13 cellular contexts compared by ENCODE assay signal in genomic region chr9:91187311-91187964, GRCh38.
DNase-seq lines count a peak whose midpoint lies in the region; ATAC-seq and TF ChIP-seq lines count a peak whose summit lies in the region.
"Had no signal": no experiment of that assay in that cellular context is flagged by ENCODE, and none has a peak within 500 bp of the region (broad histone marks: within the 10 kb centered on the region; RNA-seq: fewer than 3 reads in every experiment).

No MANE protein-coding gene starts in this region.

- no peak overlapping the region for H3K23ac ChIP-seq in mesenchymal stem cell (ENCODE audit: low read length in 2 of 2)

- H3K4ac ChIP-seq in mesenchymal stem cell (ENCODE audit: low read depth in 1 of 2, low read length in 2 of 2), result no peak overlapping the region

- 92% methylated on average over 11 of the region's 11 CpGs for WGBS in mesenchymal stem cell

- peaks cover 4% of the 10 kb centered on the region for H3K9me3 Mint-ChIP-seq in activated T-helper 17 cell treated with anti-CD3 and anti-CD28 coated beads, Interleukin-2, amount 50 U/mL, for 72 hours
- no peaks in the 10 kb centered on the region for H3K9me3 Mint-ChIP-seq in glutamatergic neuron (ENCODE audit: unreplicated experiment)
- H3K9me3 Mint-ChIP-seq in neural progenitor cell, result peaks cover 5% of the 10 kb centered on the region

- peak overlapping the region; percentile 56 for H3K27ac Mint-ChIP-seq in activated T-helper 17 cell treated with anti-CD3 and anti-CD28 coated beads, Interleukin-2, amount 50 U/mL, for 72 hours
- H3K27ac Mint-ChIP-seq in glutamatergic neuron (ENCODE audit: unreplicated experiment) (no peak overlapping the region), neural progenitor cell (no peak overlapping the region)
- H3K27ac Mint-ChIP-seq: activated CD4-positive, alpha-beta T cell treated with anti-CD3 and anti-CD28 coated beads, Interleukin-2, amount 10 ng/mL, durations not matched to agents 7 days and 5 days had no signal

- H3K27me3 ChIP-seq in ACC112 (ENCODE audit: insufficient read depth, low read length) (no peaks in the 10 kb centered on the region), mesenchymal stem cell (ENCODE audit: control insufficient read depth in 1 of 2, insufficient read depth in 1 of 2, low read length in 2 of 2) (no peaks in the 10 kb centered on the region), neural progenitor cell (peaks cover 11% of the 10 kb centered on the region)
- H3K27me3 ChIP-seq in BLaER1 treated with 17β-estradiol and CSF1 and Interleukin-3, amounts not matched to agents 10 nM and 100 nM, result no peaks in the 10 kb centered on the region
- H3K27me3 ChIP-seq: pancreas, spleen had no signal

- H4K20me1 ChIP-seq in BLaER1 treated with 17β-estradiol and CSF1 and Interleukin-3, amounts not matched to agents 10 nM and 100 nM, result no peaks in the 10 kb centered on the region
- H4K20me1 ChIP-seq in neural progenitor cell (ENCODE audit: low read depth), result no peaks in the 10 kb centered on the region

- H3K4me1 Mint-ChIP-seq in activated T-helper 17 cell treated with anti-CD3 and anti-CD28 coated beads, Interleukin-2, amount 50 U/mL, for 72 hours, result peaks cover 19% of the 10 kb centered on the region
- H3K4me1 Mint-ChIP-seq in glutamatergic neuron (ENCODE audit: low read depth, unreplicated experiment), result peaks cover 18% of the 10 kb centered on the region
- H3K4me1 Mint-ChIP-seq in neural progenitor cell, result peaks cover 20% of the 10 kb centered on the region

- peak overlapping the region; percentile 15 for H2BK5ac ChIP-seq in mesenchymal stem cell (ENCODE audit: low read depth, low read length, poor library complexity, severe bottlenecking)

- peak overlapping the region in 1 of 2 experiments; percentile 30 for H3K18ac ChIP-seq in mesenchymal stem cell (ENCODE audit: low read depth in 1 of 2, low read length in 2 of 2)

- H2BK15ac ChIP-seq in mesenchymal stem cell (ENCODE audit: low read depth, poor library complexity, severe bottlenecking), result peak overlapping the region; percentile 33

- H3K14ac ChIP-seq in mesenchymal stem cell (ENCODE audit: low read length in 2 of 2), result no peak overlapping the region

- H3K79me1 ChIP-seq in mesenchymal stem cell (replicated peaks; ENCODE audit: low read length, poor library complexity, severe bottlenecking), result no peaks in the 10 kb centered on the region

- H3K9me3 ChIP-seq in BLaER1 treated with 17β-estradiol and CSF1 and Interleukin-3, amounts not matched to agents 10 nM and 100 nM (replicated peaks in 1 of 11), result peaks cover 0 to 7% (median 0%) of the 10 kb centered on the region in 11 experiments; a peak in 3 of 22 replicates
- H3K9me3 ChIP-seq in mesenchymal stem cell (ENCODE audit: control insufficient read depth, low read length) (peaks cover 2% of the 10 kb centered on the region), neural progenitor cell (ENCODE audit: low read depth) (no peaks in the 10 kb centered on the region)
- H3K9me3 ChIP-seq: pancreas had no signal

- H3K4me1 ChIP-seq in ACC112 (ENCODE audit: control insufficient read depth, insufficient read depth, low read length, unreplicated experiment) (peaks cover 28% of the 10 kb centered on the region), mesenchymal stem cell (ENCODE audit: control insufficient read depth, insufficient read depth, low read depth, low read length) (peaks cover 21% of the 10 kb centered on the region), neural progenitor cell (no peaks in the 10 kb centered on the region)
- peaks cover 33 to 71% (median 50%) of the 10 kb centered on the region in 10 experiments for H3K4me1 ChIP-seq in BLaER1 treated with 17β-estradiol and CSF1 and Interleukin-3, amounts not matched to agents 10 nM and 100 nM

- H2AFZ ChIP-seq in ACC112 (ENCODE audit: low read length, unreplicated experiment) (no peak overlapping the region), mesenchymal stem cell (ENCODE audit: low read depth, low read length) (no peak overlapping the region), neural progenitor cell (replicated peaks) (no peak overlapping the region)

- no peak for TF ChIP-seq CTCF in glutamatergic neuron (IDR thresholded peaks at IDR 0.05; ENCODE audit: partially characterized antibody, unreplicated experiment)
- no peak for TF ChIP-seq CTCF in neural progenitor cell (IDR thresholded peaks at IDR 0.05)

- DNase-seq in mesenchymal stem cell, result no peak
- no peak for DNase-seq in glutamatergic neuron
- no peak for DNase-seq in neural progenitor cell (ENCODE audit: low spot score)
- DNase-seq: activated CD4-positive, alpha-beta T cell treated with anti-CD3 and anti-CD28 coated beads, Interleukin-2, amount 10 ng/mL, durations not matched to agents 7 days and 5 days; activated naive CD4-positive, alpha-beta T cell treated with anti-CD3 and anti-CD28 coated beads, Interleukin-2, amount 50 U/mL, for 16 hours; caudate nucleus; NCI-H774; pancreas; spleen had no signal

- H2AK5ac ChIP-seq in mesenchymal stem cell (ENCODE audit: low read length, severe bottlenecking), result peak overlapping the region; percentile 22

- no peak overlapping the region for H2BK120ac ChIP-seq in mesenchymal stem cell (ENCODE audit: low read depth, low read length)

- H4K91ac ChIP-seq in mesenchymal stem cell (ENCODE audit: low read length), result peak overlapping the region; percentile 71

- H3K36me3 Mint-ChIP-seq in activated T-helper 17 cell treated with anti-CD3 and anti-CD28 coated beads, Interleukin-2, amount 50 U/mL, for 72 hours (ENCODE audit: low read depth), result peaks cover 6% of the 10 kb centered on the region
- H3K36me3 Mint-ChIP-seq in glutamatergic neuron (ENCODE audit: unreplicated experiment) (peaks cover 6% of the 10 kb centered on the region), neural progenitor cell (peaks cover 2% of the 10 kb centered on the region)

- H3K4me2 ChIP-seq in BLaER1 treated with 17β-estradiol and CSF1 and Interleukin-3, amounts not matched to agents 10 nM and 100 nM, result peak overlapping the region; percentile 18 to 81 (median 41); a peak in 15 of 22 replicates
- H3K4me2 ChIP-seq in mesenchymal stem cell (ENCODE audit: low read length, poor library complexity, severe bottlenecking) (no peak overlapping the region), neural progenitor cell (no peak overlapping the region)

- no peaks in the 10 kb centered on the region for H3K27me3 Mint-ChIP-seq in activated T-helper 17 cell treated with anti-CD3 and anti-CD28 coated beads, Interleukin-2, amount 50 U/mL, for 72 hours
- H3K27me3 Mint-ChIP-seq in glutamatergic neuron (ENCODE audit: unreplicated experiment) (peaks cover 6% of the 10 kb centered on the region), neural progenitor cell (ENCODE audit: insufficient read depth, low read depth) (peaks cover 9% of the 10 kb centered on the region)
- H3K27me3 Mint-ChIP-seq: activated CD4-positive, alpha-beta T cell treated with anti-CD3 and anti-CD28 coated beads, Interleukin-2, amount 10 ng/mL, durations not matched to agents 7 days and 5 days had no signal

- H3K27ac ChIP-seq in ACC112 (ENCODE audit: low read depth, low read length) (peak overlapping the region; percentile 57), mesenchymal stem cell (ENCODE audit: low read length, poor library complexity, severe bottlenecking) (no peak overlapping the region), neural progenitor cell (no peak overlapping the region)
- H3K27ac ChIP-seq in BLaER1 treated with 17β-estradiol and CSF1 and Interleukin-3, amounts not matched to agents 10 nM and 100 nM, result peak overlapping the region in 5 of 11 experiments; percentile 11 to 42 (median 33); a peak in 5 of 22 replicates
- H3K27ac ChIP-seq: pancreas, spleen had no signal

- no peaks in the 10 kb centered on the region for H3K36me3 ChIP-seq in ACC112 (ENCODE audit: insufficient read depth, low read length)
- H3K36me3 ChIP-seq in BLaER1 treated with 17β-estradiol and CSF1 and Interleukin-3, amounts not matched to agents 10 nM and 100 nM, result no peaks in the 10 kb centered on the region
- H3K36me3 ChIP-seq in mesenchymal stem cell (ENCODE audit: control insufficient read depth in 1 of 2, insufficient read depth in 2 of 2, low read depth in 1 of 2, low read length in 2 of 2), result no peaks in the 10 kb centered on the region
- no peaks in the 10 kb centered on the region for H3K36me3 ChIP-seq in neural progenitor cell
- H3K36me3 ChIP-seq: pancreas, spleen had no signal

- H4K8ac ChIP-seq in mesenchymal stem cell (ENCODE audit: low read length), result peak overlapping the region; percentile 32

- 0 out of 22 replicates have a peak overlapping the region, but pooled peaks of 1 of the 11 experiments have one; percentile 27 for H3K9ac ChIP-seq in BLaER1 treated with 17β-estradiol and CSF1 and Interleukin-3, amounts not matched to agents 10 nM and 100 nM
- peak overlapping the region; percentile 52 for H3K9ac ChIP-seq in mesenchymal stem cell (ENCODE audit: low read length)
- no peak overlapping the region for H3K9ac ChIP-seq in neural progenitor cell

- H3K79me2 ChIP-seq in ACC112 (ENCODE audit: control insufficient read depth, insufficient read depth, low read length, unreplicated experiment) (no peaks in the 10 kb centered on the region), neural progenitor cell (ENCODE audit: low read depth) (no peaks in the 10 kb centered on the region)

- peak overlapping the region; percentile 0 for H3K4me3 Mint-ChIP-seq in activated T-helper 17 cell treated with anti-CD3 and anti-CD28 coated beads, Interleukin-2, amount 50 U/mL, for 72 hours
- H3K4me3 Mint-ChIP-seq in glutamatergic neuron (ENCODE audit: unreplicated experiment) (no peak overlapping the region), neural progenitor cell (no peak overlapping the region)
- H3K4me3 Mint-ChIP-seq: activated CD4-positive, alpha-beta T cell treated with anti-CD3 and anti-CD28 coated beads, Interleukin-2, amount 10 ng/mL, durations not matched to agents 7 days and 5 days had no signal

- H3K4me3 ChIP-seq in ACC112 (ENCODE audit: low read depth, low read length), result no peak overlapping the region; the same call in 1 of the 2 replicates
- no peak overlapping the region for H3K4me3 ChIP-seq in BLaER1 treated with 17β-estradiol and CSF1 and Interleukin-3, amounts not matched to agents 10 nM and 100 nM
- no peak overlapping the region for H3K4me3 ChIP-seq in mesenchymal stem cell (ENCODE audit: insufficient read depth in 1 of 2, low read depth in 1 of 2, low read length in 2 of 2)
- H3K4me3 ChIP-seq in neural progenitor cell, result no peak overlapping the region
- H3K4me3 ChIP-seq: pancreas, spleen had no signal

- H3F3A ChIP-seq in neural progenitor cell (ENCODE audit: low read depth), result no peaks in the 10 kb centered on the region

- ATAC-seq in activated T-helper 17 cell treated with anti-CD3 and anti-CD28 coated beads, Interleukin-2, amount 50 U/mL, for 72 hours (replicated peaks), result no peak
- no peak for ATAC-seq in HG03175 (IDR thresholded peaks at IDR 0.05; ENCODE audit: unreplicated experiment)
- ATAC-seq: pancreas had no signal

- H2BK12ac ChIP-seq in mesenchymal stem cell (ENCODE audit: low read length in 2 of 2), result peak overlapping the region in 1 of 2 experiments; percentile 45

Comparison
In these comparisons a context has a peak if more than half of its experiments do, and no peak if none do; other contexts are left out.
1. H3K4me2 ChIP-seq: peak in BLaER1 treated with 17β-estradiol and CSF1 and Interleukin-3, amounts not matched to agents 10 nM and 100 nM (11 of 11); none in mesenchymal stem cell (single experiment) and neural progenitor cell (single experiment).